8 cellular contexts compared by ENCODE assay signal in genomic region chr1:203291201-203292096, GRCh38. TPM values are rescaled to one million over a fixed set of nuclear protein-coding genes. Genes with fewer than 3 reads are reported as not detected.
DNase-seq lines count a peak whose midpoint lies in the region; ATAC-seq and TF ChIP-seq lines count a peak whose summit lies in the region.

No MANE protein-coding gene starts in this region.

- no peaks in the 10 kb centered on the region for H3K9me3 Mint-ChIP-seq in Caco-2 (ENCODE audit: unreplicated experiment)

- H3K27me3 ChIP-seq in Caco-2 (replicated peaks; ENCODE audit: control insufficient read depth, insufficient read depth, low read length): no peaks in the 10 kb centered on the region

- H3K4me3 ChIP-seq in Caco-2 (ENCODE audit: low read depth, low read length): no peak overlapping the region

- H3K36me3 ChIP-seq in Caco-2 (ENCODE audit: control insufficient read depth, insufficient read depth, low read length): no peaks in the 10 kb centered on the region

- peak; percentile 81 to 91 for DNase-seq in Caco-2
- DNase-seq in NCI-H2196 treated with DMSO at 0.1 percent for 48 hours (lab: John Stamatoyannopoulos, UW; ENCODE audit: unreplicated experiment): peak; percentile 71
- peak; percentile 44 for DNase-seq in pons (ENCODE audit: low spot score)
- DNase-seq in cortex of kidney (lab: John Stamatoyannopoulos, UW): no peak
- DNase-seq in stimulated activated CD4-positive, alpha-beta T cell treated with anti-CD3 and anti-CD28 coated beads, Interleukin-12 subunit alpha, Interleukin-12 subunit beta, amount 100 ng/mL, for 4 hours: no peak

- H3K27me3 Mint-ChIP-seq in Caco-2 (ENCODE audit: insufficient read depth, unreplicated experiment): no peaks in the 10 kb centered on the region

- ATAC-seq in esophagus mucosa (peak; percentile 41), HG03342 (IDR thresholded peaks at IDR 0.05; ENCODE audit: unreplicated experiment) (no peak), GM21526 (IDR thresholded peaks at IDR 0.05; ENCODE audit: low FRiP score, unreplicated experiment) (no peak)

- no peak for TF ChIP-seq CTCF in Caco-2 (IDR thresholded peaks at IDR 0.05; ENCODE audit: insufficient read depth in 1 of 2, low read depth in 1 of 2, low read length in 1 of 2, severe bottlenecking in 1 of 2, unreplicated experiment in 1 of 2)

- intact Hi-C loops in Caco-2 (cut with micrococcal nuclease; ENCODE audit: unreplicated experiment): loop anchor here (1.0 kb wide), 1 partner anchor 14 kb away; the partner anchor contains the start of gene BTG2

- POLR2A ChIA-PET in Caco-2 (lab: Charles Lee): interaction anchor here (0.6 to 3.0 kb wide), 11 partner anchors 9 to 284 kb away, joined by 3 to 57 read pairs (median 4); partner anchors contain the start of genes ADORA1, BTG2 and TMEM183A

- CTCF ChIA-PET in Caco-2 (lab: Charles Lee): interaction anchor here (0.8 to 2.6 kb wide), 9 partner anchors 8 to 251 kb away, joined by 3 to 19 read pairs (median 5); no protein-coding TSS in a partner anchor

- no peaks in the 10 kb centered on the region for H3K9me3 ChIP-seq in Caco-2

- H3K36me3 Mint-ChIP-seq in Caco-2 (ENCODE audit: insufficient read depth, unreplicated experiment): no peaks in the 10 kb centered on the region

- H3K4me1 ChIP-seq in Caco-2: peaks cover 41% of the 10 kb centered on the region

- peak overlapping the region; percentile 70 for H3K4me3 Mint-ChIP-seq in Caco-2 (ENCODE audit: unreplicated experiment)

- peaks cover 27% of the 10 kb centered on the region for H3K4me1 Mint-ChIP-seq in Caco-2 (ENCODE audit: low read depth, unreplicated experiment)

- H3K27ac Mint-ChIP-seq in Caco-2 (ENCODE audit: unreplicated experiment): peak overlapping the region; percentile 94

- BruUV-seq in Caco-2 (replicated peaks; lab: Mats Ljungman, UMichigan): no TSS peak

RNA-seq across cellular contexts. Expression of gene BTG2, which starts 13.9 kb away (rescaled TPM):
- total RNA-seq in Caco-2 (2022) (21.2 and 21.6 TPM in 2 replicates), esophagus mucosa (22.6 TPM)

RNA-seq across cellular contexts. Expression of gene FMOD, which starts 59.5 kb away (rescaled TPM):
- total RNA-seq in Caco-2 (2022): 32.6 and 36.3 TPM in 2 replicates
- total RNA-seq in esophagus mucosa: 4.5 TPM

Comparison
In these comparisons a context has a peak if more than half of its experiments do, and no peak if none do; other contexts are left out.
1. DNase-seq: peak in Caco-2 (2 of 2), NCI-H2196 treated with DMSO at 0.1 percent for 48 hours (single experiment) and pons (single experiment); none in cortex of kidney (single experiment) and stimulated activated CD4-positive, alpha-beta T cell treated with anti-CD3 and anti-CD28 coated beads, Interleukin-12 subunit alpha, Interleukin-12 subunit beta, amount 100 ng/mL, for 4 hours (single experiment).